1 cellular context compared by ENCODE assay signal in genomic region chr6:50791900-50792508, GRCh38.
TF ChIP-seq lines count a peak whose summit lies in the region.

No MANE protein-coding gene starts in this region.

TF ChIP-seq in GM23338, 12 proteins besides CTCF, POLR2A, EP300 and RAD21 (continued from another document):
- TF ChIP-seq REST (IDR thresholded peaks at IDR 0.05; ENCODE audit: unreplicated experiment) (no peak), ZNF114 (CRISPR knock-in tag; IDR thresholded peaks at IDR 0.05) (no peak)
